ENCODE assay signal across 21 cellular contexts in the genomic region with DNA sequence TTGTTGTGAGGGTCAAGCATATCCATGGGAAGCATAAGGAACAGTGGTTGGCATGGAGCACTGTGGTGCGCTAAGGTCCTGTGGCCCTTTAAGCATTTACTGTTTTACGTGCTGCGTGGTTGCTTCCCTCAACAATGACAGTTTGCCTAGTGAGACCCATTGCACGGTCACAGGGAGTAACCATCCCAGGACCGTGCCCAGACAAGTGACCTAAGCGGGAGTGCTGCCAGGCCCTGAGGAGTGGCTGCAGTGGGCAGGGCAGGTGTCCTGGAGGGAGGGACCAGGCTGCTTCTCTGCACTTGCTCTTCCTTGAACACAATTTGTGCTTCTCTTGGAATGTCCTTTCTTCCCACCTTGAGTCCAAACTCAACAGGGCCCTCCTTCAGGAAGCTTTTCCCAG.
A peak's percentile ranks its signal among the peaks of the same experiment; 100 is the strongest.
DNase-seq lines count a peak whose midpoint lies in the region; ATAC-seq and TF ChIP-seq lines count a peak whose summit lies in the region.
"Had no signal": no experiment of that assay in that cellular context is flagged by ENCODE, and none has a peak within 500 bp of the region (broad histone marks: within the 10 kb centered on the region; RNA-seq: fewer than 3 reads in every experiment).

No MANE protein-coding gene starts in this region.

- intact Hi-C loops in Caco-2 (cut with micrococcal nuclease; ENCODE audit: unreplicated experiment), result loop anchor here (10.0 kb wide), 1 partner anchor 127 kb away; no protein-coding TSS in a partner anchor

- H3K27me3 Mint-ChIP-seq in Caco-2 (ENCODE audit: insufficient read depth, unreplicated experiment) (no peaks in the 10 kb centered on the region), immature natural killer cell (ENCODE audit: low read depth in 3 of 3) (peaks cover 4 to 14% (median 5%) of the 10 kb centered on the region in 3 donors)
- no peaks in the 10 kb centered on the region for H3K27me3 Mint-ChIP-seq in central memory CD8-positive, alpha-beta T cell
- H3K27me3 Mint-ChIP-seq: brain; CD4-positive, alpha-beta T cell; naive thymus-derived CD4-positive, alpha-beta T cell had no signal

- H3K4me3 Mint-ChIP-seq in Caco-2 (ENCODE audit: unreplicated experiment), result no peak overlapping the region
- H3K4me3 Mint-ChIP-seq in central memory CD8-positive, alpha-beta T cell, result no peak overlapping the region
- H3K4me3 Mint-ChIP-seq in immature natural killer cell, result peak overlapping the region in 4 of 5 donors; percentile 90 to 98 (median 94)
- H3K4me3 Mint-ChIP-seq: activated T-cell treated with anti-CD3 and anti-CD28 coated beads, Interleukin-2, amount 50 U/mL, for 4 hours; brain; CD4-positive, alpha-beta T cell; HFFc6; naive thymus-derived CD4-positive, alpha-beta T cell had no signal

- H3K36me3 Mint-ChIP-seq in Caco-2 (ENCODE audit: insufficient read depth, unreplicated experiment) (peaks cover 82% of the 10 kb centered on the region), immature natural killer cell (peaks cover 14 to 52% (median 44%) of the 10 kb centered on the region in 3 donors)
- H3K36me3 Mint-ChIP-seq in central memory CD8-positive, alpha-beta T cell (ENCODE audit: insufficient read depth), result peaks cover 45% of the 10 kb centered on the region
- H3K36me3 Mint-ChIP-seq: brain had no signal

- H3K9me3 ChIP-seq in Caco-2 (no peaks in the 10 kb centered on the region), skeletal muscle tissue (ENCODE audit: control insufficient read depth in 3 of 3, low read length in 3 of 3) (no peaks in the 10 kb centered on the region)

- no TSS peak for BruUV-seq in Caco-2 (replicated peaks; lab: Mats Ljungman, UMichigan)

- H3K27ac Mint-ChIP-seq in Caco-2 (ENCODE audit: unreplicated experiment) (peak overlapping the region; percentile 55), immature natural killer cell (peak overlapping the region; percentile 85 to 97 (median 89))
- H3K27ac Mint-ChIP-seq in central memory CD8-positive, alpha-beta T cell (ENCODE audit: low read depth), result peak overlapping the region; percentile 69
- H3K27ac Mint-ChIP-seq: CD4-positive, alpha-beta T cell; HFFc6 had no signal

- TF ChIP-seq CTCF in Caco-2 (IDR thresholded peaks at IDR 0.05; ENCODE audit: insufficient read depth in 1 of 2, low read depth in 1 of 2, low read length in 1 of 2, severe bottlenecking in 1 of 2, unreplicated experiment in 1 of 2) (no peak), GM20000 (IDR thresholded peaks at IDR 0.05; ENCODE audit: extremely low read depth, missing control alignments) (no peak)

- peak overlapping the region; percentile 15 for H3K27ac ChIP-seq in skeletal muscle tissue (ENCODE audit: low read depth, low read length)
- H3K27ac ChIP-seq: VCaP had no signal

- H3K4me1 Mint-ChIP-seq in Caco-2 (ENCODE audit: low read depth, unreplicated experiment) (peaks cover 22% of the 10 kb centered on the region), immature natural killer cell (peaks cover 99 to 100% of the 10 kb centered on the region in 2 donors)
- peaks cover 86% of the 10 kb centered on the region for H3K4me1 Mint-ChIP-seq in central memory CD8-positive, alpha-beta T cell

- H3K9ac ChIP-seq in skeletal muscle tissue (ENCODE audit: low read depth in 1 of 3, low read length in 3 of 3), result peak overlapping the region in 1 of 3 donors; percentile 57

- ATAC-seq in central memory CD8-positive, alpha-beta T cell (replicated peaks; ENCODE audit: extremely low read depth, poor library complexity, severe bottlenecking), result no peak
- ATAC-seq: activated T-cell treated with anti-CD3 and anti-CD28 coated beads, Interleukin-2, amount 50 U/mL, for 4 hours; HepG2; naive thymus-derived CD4-positive, alpha-beta T cell had no signal

- H3K4me3 ChIP-seq in Caco-2 (ENCODE audit: low read depth, low read length) (no peak overlapping the region), skeletal muscle tissue (ENCODE audit: low read length in 3 of 3) (peak overlapping the region in 1 of 3 donors; percentile 13)

- H3K4me1 ChIP-seq in Caco-2 (peaks cover 25% of the 10 kb centered on the region), skeletal muscle tissue (ENCODE audit: control insufficient read depth in 3 of 3, insufficient read depth in 3 of 3, low read length in 3 of 3) (peaks cover 40 to 97% (median 64%) of the 10 kb centered on the region in 3 donors)

- H3K9me3 Mint-ChIP-seq in Caco-2 (ENCODE audit: unreplicated experiment) (no peaks in the 10 kb centered on the region), immature natural killer cell (no peaks in the 10 kb centered on the region)
- H3K9me3 Mint-ChIP-seq in central memory CD8-positive, alpha-beta T cell, result no peaks in the 10 kb centered on the region
- H3K9me3 Mint-ChIP-seq: activated T-cell treated with anti-CD3 and anti-CD28 coated beads, Interleukin-2, amount 50 U/mL, for 4 hours; brain; CD4-positive, alpha-beta T cell; HFFc6; naive thymus-derived CD4-positive, alpha-beta T cell had no signal

- H3K36me3 ChIP-seq in Caco-2 (ENCODE audit: control insufficient read depth, insufficient read depth, low read length) (peaks cover 3% of the 10 kb centered on the region), skeletal muscle tissue (ENCODE audit: control insufficient read depth in 3 of 3, insufficient read depth in 3 of 3, low read length in 3 of 3) (peaks cover 0 to 41% (median 6%) of the 10 kb centered on the region in 3 donors)

- no peaks in the 10 kb centered on the region for H3K27me3 ChIP-seq in Caco-2 (replicated peaks; ENCODE audit: control insufficient read depth, insufficient read depth, low read length)
- no peaks in the 10 kb centered on the region for H3K27me3 ChIP-seq in skeletal muscle tissue (ENCODE audit: control insufficient read depth in 3 of 3, insufficient read depth in 3 of 3, low read length in 3 of 3)

- CTCF ChIA-PET in Caco-2 (lab: Charles Lee), result no interaction called here

- POLR2A ChIA-PET in Caco-2 (lab: Charles Lee), result no interaction called here

- no peak for DNase-seq in Caco-2
- no peak for DNase-seq in central memory CD8-positive, alpha-beta T cell (ENCODE audit: low spot score in 2 of 2)
- DNase-seq in immature natural killer cell, result no peak
- DNase-seq in H4 (ENCODE audit: low spot score), result no peak
- no peak for DNase-seq in iPS-NIHi11 (ENCODE audit: low spot score)
- DNase-seq in DMS153 treated with DMSO at 0.1 percent for 48 hours (lab: John Stamatoyannopoulos, UW; ENCODE audit: unreplicated experiment), result no peak
- DNase-seq in GM20000 (ENCODE audit: low spot score), result no peak
- DNase-seq: activated CD4-positive, alpha-beta T cell treated with anti-CD3 and anti-CD28 coated beads, Interleukin-2, amount 50 U/mL, for 48 hours; activated naive CD4-positive, alpha-beta T cell treated with anti-CD3 and anti-CD28 coated beads, Interleukin-2, amount 50 U/mL, for 16 hours; activated T-cell treated with anti-CD3 and anti-CD28 coated beads, Interleukin-2, amount 50 U/mL, for 4 hours; CD4-positive, alpha-beta T cell; effector CD8-positive, alpha-beta T cell; HFFc6; naive thymus-derived CD4-positive, alpha-beta T cell; NCI-H1930; NCI-H446 treated with DMSO at 0.1 percent for 48 hours; stimulated activated naive CD4-positive, alpha-beta T cell treated with Interleukin-2 at 50 U/mL for 16 hours had no signal

Comparison
In these comparisons a context has a peak if more than half of its experiments do, and no peak if none do; other contexts are left out.
1. H3K4me3 Mint-ChIP-seq: peak in immature natural killer cell (4 of 5); none in Caco-2 (single experiment) and central memory CD8-positive, alpha-beta T cell (single experiment).
2. Peak in every context shown above with its lines, with median percentiles within 50 percentile points of each other: H3K27ac Mint-ChIP-seq.